In the genomic region with DNA sequence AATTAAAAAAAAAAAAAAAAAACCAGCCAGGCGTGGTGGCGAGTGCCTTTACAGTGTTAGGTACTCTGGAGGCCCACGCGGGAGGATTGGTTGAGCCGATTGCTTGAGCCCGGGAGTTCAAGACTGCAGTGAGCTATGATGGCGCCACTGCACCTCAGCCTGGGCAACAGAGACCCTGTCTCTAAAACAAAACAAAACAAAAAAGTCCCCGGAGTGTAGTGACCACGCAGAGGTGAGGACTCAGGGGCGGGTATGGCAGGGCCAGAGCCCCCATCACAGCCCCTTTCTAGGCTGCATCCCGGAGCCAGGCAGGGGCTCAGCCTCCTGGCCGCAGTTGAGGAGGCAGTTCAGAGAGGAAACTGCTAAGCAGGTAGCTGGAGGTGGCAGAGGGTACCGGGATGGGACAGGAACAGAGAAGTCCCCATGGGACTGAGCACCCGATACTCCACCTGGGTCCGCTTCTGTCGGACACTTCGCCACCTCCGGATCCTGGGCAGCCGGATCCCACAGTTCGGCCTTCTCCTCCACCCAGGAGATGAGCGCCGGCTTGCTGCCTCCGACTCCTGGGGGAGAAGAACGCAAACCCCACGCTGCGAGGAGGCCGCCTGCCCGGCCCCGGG, we compare ENCODE assay signal across 6 cellular contexts. TPM values are rescaled to one million over a fixed set of nuclear protein-coding genes. Genes with fewer than 3 reads are reported as not detected.
A peak's percentile ranks its signal among the peaks of the same experiment; 100 is the strongest.
DNase-seq lines count a peak whose midpoint lies in the region; ATAC-seq lines count a peak whose summit lies in the region.

No MANE protein-coding gene starts in this region.

- peaks cover 28% of the 10 kb centered on the region for H3K36me3 ChIP-seq in BLaER1
- peaks cover 30% of the 10 kb centered on the region for H3K36me3 ChIP-seq in mesodermal cell (ENCODE audit: control insufficient read depth, insufficient read depth, low read length)

- 25 to 40% methylated on average over 17 to 21 of the region's 29 CpGs for WGBS in mesodermal cell (ENCODE audit: insufficient coverage in 2 of 2), 2 experiments

- H3K27me3 ChIP-seq in BLaER1: no peaks in the 10 kb centered on the region

- peaks cover 42% of the 10 kb centered on the region for H3K4me1 Mint-ChIP-seq in activated naive CD4-positive, alpha-beta T cell treated with anti-CD3 and anti-CD28 coated beads, Interleukin-2, amount 50 U/mL, for 24 hours

- peak; percentile 25 for ATAC-seq in HG02588 (IDR thresholded peaks at IDR 0.05; ENCODE audit: unreplicated experiment)

- peak overlapping the region; percentile 93 for H3K9ac ChIP-seq in BLaER1

- no peak for DNase-seq in CD1c-positive myeloid dendritic cell (ENCODE audit: extremely low spot score)
- DNase-seq in A172 (ENCODE audit: low spot score): no peak

- peak overlapping the region; percentile 91 for H3K4me2 ChIP-seq in BLaER1

- H3K27me3 Mint-ChIP-seq in activated naive CD4-positive, alpha-beta T cell treated with anti-CD3 and anti-CD28 coated beads, Interleukin-2, amount 50 U/mL, for 24 hours: no peaks in the 10 kb centered on the region

- H3K9me3 Mint-ChIP-seq in activated naive CD4-positive, alpha-beta T cell treated with anti-CD3 and anti-CD28 coated beads, Interleukin-2, amount 50 U/mL, for 24 hours: no peaks in the 10 kb centered on the region

- H3K9me3 ChIP-seq in BLaER1 (no peaks in the 10 kb centered on the region), mesodermal cell (ENCODE audit: control insufficient read depth, low read length) (no peaks in the 10 kb centered on the region)

- peak overlapping the region; percentile 98 for H3K4me3 Mint-ChIP-seq in activated naive CD4-positive, alpha-beta T cell treated with anti-CD3 and anti-CD28 coated beads, Interleukin-2, amount 50 U/mL, for 24 hours

- peak overlapping the region; percentile 94 for H3K27ac Mint-ChIP-seq in activated naive CD4-positive, alpha-beta T cell treated with anti-CD3 and anti-CD28 coated beads, Interleukin-2, amount 50 U/mL, for 24 hours

- H4K20me1 ChIP-seq in BLaER1: no peaks in the 10 kb centered on the region

- H3K4me3 ChIP-seq in BLaER1: peak overlapping the region; percentile 84
- H3K4me3 ChIP-seq in mesodermal cell (ENCODE audit: extremely low read depth, insufficient read depth, low read length, poor library complexity, severe bottlenecking): peak overlapping the region; percentile 56

- H3K27ac ChIP-seq in BLaER1 (peak overlapping the region; percentile 97), mesodermal cell (ENCODE audit: low read depth, low read length, severe bottlenecking) (peak overlapping the region; percentile 29)

- H3K36me3 Mint-ChIP-seq in activated naive CD4-positive, alpha-beta T cell treated with anti-CD3 and anti-CD28 coated beads, Interleukin-2, amount 50 U/mL, for 24 hours: no peaks in the 10 kb centered on the region

- H3K4me1 ChIP-seq in BLaER1: peaks cover 37% of the 10 kb centered on the region
- peaks cover 12% of the 10 kb centered on the region for H3K4me1 ChIP-seq in mesodermal cell (ENCODE audit: control insufficient read depth, insufficient read depth, low read length, poor library complexity, severe bottlenecking)

RNA-seq across cellular contexts. Expression of gene ZNF747, which starts 0.8 kb away (rescaled TPM):
- 4.9 TPM for polyA plus RNA-seq in mesodermal cell (2013, experiment 1 of 2)
- 4.4 TPM for polyA plus RNA-seq in mesodermal cell (2013, experiment 2 of 2)
- total RNA-seq in A172 (2014; rRNA removed; shearing (Covaris generic)): 2.0 and 2.5 TPM in 2 replicates

RNA-seq across cellular contexts. Expression of gene ZNF768, which starts 7.5 kb away (rescaled TPM):
- 33.7 TPM for polyA plus RNA-seq in mesodermal cell (2013, experiment 1 of 2)
- 31.0 TPM for polyA plus RNA-seq in mesodermal cell (2013, experiment 2 of 2)
- total RNA-seq in A172 (2014; rRNA removed; shearing (Covaris generic)): 43.7 and 61.6 TPM in 2 replicates

RNA-seq across cellular contexts. Expression of gene ZNF764, which starts 24.3 kb away (rescaled TPM):
- polyA plus RNA-seq in mesodermal cell (2013, experiment 1 of 2): 8.1 TPM
- 7.1 TPM for polyA plus RNA-seq in mesodermal cell (2013, experiment 2 of 2)
- 7.3 and 8.1 TPM in 2 replicates for total RNA-seq in A172 (2014; rRNA removed; shearing (Covaris generic))

RNA-seq across cellular contexts. Expression of gene ZNF688, which starts 37.7 kb away (rescaled TPM):
- polyA plus RNA-seq in mesodermal cell (2013, experiment 1 of 2): 6.2 TPM
- 7.6 TPM for polyA plus RNA-seq in mesodermal cell (2013, experiment 2 of 2)
- total RNA-seq in A172 (2014; rRNA removed; shearing (Covaris generic)): 6.9 and 11.9 TPM in 2 replicates

RNA-seq across cellular contexts. Expression of gene ZNF785, which starts 51.6 kb away (rescaled TPM):
- polyA plus RNA-seq in mesodermal cell (2013, experiment 1 of 2): 7.9 TPM
- 9.1 TPM for polyA plus RNA-seq in mesodermal cell (2013, experiment 2 of 2)
- total RNA-seq in A172 (2014; rRNA removed; shearing (Covaris generic)): not detected in 2 replicates
